8 cellular contexts compared by ENCODE assay signal in the genomic region with DNA sequence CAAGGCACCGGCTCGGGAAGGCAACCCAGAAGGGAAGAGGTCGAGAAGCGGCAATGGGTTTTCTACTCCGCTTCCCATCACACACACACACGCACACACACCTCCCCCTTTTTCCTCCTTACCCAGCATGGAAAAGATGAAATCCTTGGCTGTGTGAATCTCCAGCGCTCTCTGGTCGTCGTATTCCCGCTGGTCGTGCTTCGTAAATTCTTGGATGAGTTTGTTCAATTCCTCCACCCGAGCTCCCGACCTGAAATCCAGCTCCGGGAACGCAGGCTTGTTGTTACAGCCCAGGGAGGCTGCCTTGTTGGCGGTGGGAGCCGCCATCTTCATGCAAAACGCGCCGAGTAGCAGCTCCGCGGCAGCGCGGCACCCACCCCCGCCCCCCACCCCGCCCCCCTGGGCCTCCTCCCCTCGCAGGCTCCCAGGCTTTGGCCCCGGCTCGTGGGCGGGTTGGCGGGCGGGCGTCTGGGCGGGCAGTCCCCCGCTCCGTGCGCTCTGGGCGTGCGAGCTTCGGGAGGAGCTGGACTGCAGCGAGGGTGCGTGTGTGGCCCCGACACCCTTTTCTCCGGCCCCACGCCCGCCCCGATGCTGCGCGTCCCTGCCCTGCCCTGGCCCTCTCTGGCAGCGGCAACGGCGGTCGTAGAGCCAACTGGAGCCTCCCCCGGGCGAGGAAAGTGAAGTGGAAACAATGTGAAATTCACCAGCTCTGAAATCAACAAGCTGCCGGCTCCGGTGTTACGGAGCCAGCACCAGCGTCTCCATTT. TPM values are rescaled to one million over a fixed set of nuclear protein-coding genes. Genes with fewer than 3 reads are reported as not detected.
A peak's percentile ranks its signal among the peaks of the same experiment; 100 is the strongest.
DNase-seq lines count a peak whose midpoint lies in the region; ATAC-seq and TF ChIP-seq lines count a peak whose summit lies in the region.

Gene MB21D2, minus strand, starts transcription at position 349 of the 767 bp plus-strand sequence. Its CDS starts 16 bp downstream, at position 333.

- H3K27me3 ChIP-seq in BJ (ENCODE audit: control insufficient read depth, insufficient read depth, low read length), result no peaks in the 10 kb centered on the region
- peaks cover 28% of the 10 kb centered on the region for H3K27me3 ChIP-seq in ectodermal cell (ENCODE audit: control insufficient read depth, insufficient read depth, low read length, poor library complexity, severe bottlenecking)

- no peaks in the 10 kb centered on the region for H3K9me3 ChIP-seq in ectodermal cell (ENCODE audit: control insufficient read depth, low read length)

- no peaks in the 10 kb centered on the region for H3K9me3 Mint-ChIP-seq in activated CD4-positive, alpha-beta memory T cell treated with anti-CD3 and anti-CD28 coated beads, Interleukin-2, amount 10 ng/mL, durations not matched to agents 7 days and 5 days

- no peaks in the 10 kb centered on the region for H3K36me3 ChIP-seq in BJ (ENCODE audit: control insufficient read depth, insufficient read depth, low read length)
- no peaks in the 10 kb centered on the region for H3K36me3 ChIP-seq in ectodermal cell (ENCODE audit: control insufficient read depth, insufficient read depth, low read length)

- peak within 1 kb of the TSS; percentile 93 for H3K27ac Mint-ChIP-seq in activated CD4-positive, alpha-beta memory T cell treated with anti-CD3 and anti-CD28 coated beads, Interleukin-2, amount 10 ng/mL, durations not matched to agents 7 days and 5 days

- ATAC-seq in HG03354 (IDR thresholded peaks at IDR 0.05; ENCODE audit: poor library complexity, severe bottlenecking, unreplicated experiment), result peak; percentile 62

- POLR2A ChIA-PET in BJ (lab: Charles Lee), result no interaction called here
- POLR2A ChIA-PET in activated CD4-positive, alpha-beta memory T cell treated with anti-CD3 and anti-CD28 coated beads, Interleukin-2, amount 10 ng/mL, durations not matched to agents 7 days and 5 days (lab: Charles Lee), result interaction anchor here (1.0 to 7.2 kb wide), 11 partner anchors 9 to 123 kb away, joined by 3 to 299 read pairs (median 6); no protein-coding TSS in a partner anchor

- peaks cover 51% of the 10 kb centered on the region for H3K4me1 Mint-ChIP-seq in activated CD4-positive, alpha-beta memory T cell treated with anti-CD3 and anti-CD28 coated beads, Interleukin-2, amount 10 ng/mL, durations not matched to agents 7 days and 5 days

- H3K4me3 ChIP-seq in BJ (ENCODE audit: low read depth, low read length), result peak within 1 kb of the TSS; percentile 79
- H3K4me3 ChIP-seq in ectodermal cell (ENCODE audit: insufficient read depth, low read depth, low read length), result peak within 1 kb of the TSS; percentile 86
- peak within 1 kb of the TSS; percentile 77 for H3K4me3 ChIP-seq in lower leg skin (ENCODE audit: low read depth, poor library complexity, severe bottlenecking)

- peak within 1 kb of the TSS; percentile 91 for H3K4me3 Mint-ChIP-seq in activated CD4-positive, alpha-beta memory T cell treated with anti-CD3 and anti-CD28 coated beads, Interleukin-2, amount 10 ng/mL, durations not matched to agents 7 days and 5 days

- peaks cover 56% of the 10 kb centered on the region for H3K27me3 Mint-ChIP-seq in activated CD4-positive, alpha-beta memory T cell treated with anti-CD3 and anti-CD28 coated beads, Interleukin-2, amount 10 ng/mL, durations not matched to agents 7 days and 5 days

- WGBS in ectodermal cell, 2 experiments, result 0 to 1% methylated on average over 60 of the region's 60 CpGs
- 0% methylated on average over 34 to 49 of the region's 60 CpGs for WGBS in lower leg skin, 2 donors

- H3K36me3 Mint-ChIP-seq in activated CD4-positive, alpha-beta memory T cell treated with anti-CD3 and anti-CD28 coated beads, Interleukin-2, amount 10 ng/mL, durations not matched to agents 7 days and 5 days (ENCODE audit: low read depth), result peaks cover 28% of the 10 kb centered on the region

- H3K4me1 ChIP-seq in ectodermal cell (ENCODE audit: control insufficient read depth, insufficient read depth, low read length), result peaks cover 5% of the 10 kb centered on the region

- H3K27ac ChIP-seq in ectodermal cell (ENCODE audit: insufficient read depth, low read depth, low read length, poor library complexity, severe bottlenecking), result peak within 1 kb of the TSS; percentile 60

- CTCF ChIA-PET in BJ (lab: Yijun Ruan, JAX), result interaction anchor here (0.6 to 9.1 kb wide), 12 partner anchors 12 to 124 kb away, joined by 3 to 69 read pairs (median 3); no protein-coding TSS in a partner anchor
- CTCF ChIA-PET in activated CD4-positive, alpha-beta memory T cell treated with anti-CD3 and anti-CD28 coated beads, Interleukin-2, amount 10 ng/mL, durations not matched to agents 7 days and 5 days (lab: Charles Lee), result interaction anchor here (0.8 to 9.3 kb wide), 15 partner anchors 9 to 124 kb away, joined by 3 to 95 read pairs (median 4); no protein-coding TSS in a partner anchor

- intact Hi-C loops in lower leg skin (cut with DNase I; ENCODE audit: low total_unique reads), result no loop called here

- no peak for TF ChIP-seq POLR2A in lower leg skin (IDR thresholded peaks at IDR 0.05)

- no peak for TF ChIP-seq CTCF in BJ (IDR thresholded peaks at IDR 0.05; ENCODE audit: insufficient read depth, low read depth, low read length)
- no peak for TF ChIP-seq CTCF in lower leg skin (IDR thresholded peaks at IDR 0.05)

- no peak for DNase-seq in BJ (ENCODE audit: low read depth)
- DNase-seq in GM19240 (ENCODE audit: insufficient read length, low spot score), result peak; percentile 4
- DNase-seq in NCI-H510A (lab: John Stamatoyannopoulos, UW), result peak; percentile 80
- peak; percentile 74 for DNase-seq in activated CD4-positive, alpha-beta memory T cell treated with anti-CD3 and anti-CD28 coated beads, Interleukin-2, amount 10 ng/mL, durations not matched to agents 7 days and 5 days
- peak; percentile 66 to 92 for DNase-seq in lower leg skin (ENCODE audit: low spot score in 2 of 2)
- DNase-seq in stimulated activated CD4-positive, alpha-beta T cell treated with anti-CD3 and anti-CD28 coated beads, Interleukin-4, amount 100 ng/mL, for 48 hours (ENCODE audit: low read depth in 2 of 2), result peak; percentile 11 to 50

RNA-seq across cellular contexts. Expression of gene MB21D2, which starts in this region (rescaled TPM):
- 12.3 and 13.3 TPM in 2 replicates for polyA plus RNA-seq in BJ (2011; rRNA removed)
- 20.3 and 27.6 TPM in 2 replicates for polyA minus RNA-seq in BJ (2011; rRNA and poly(A)+ RNA removed)
- total RNA-seq in activated CD4-positive, alpha-beta memory T cell treated with anti-CD3 and anti-CD28 coated beads, Interleukin-2, amount 10 ng/mL, durations not matched to agents 7 days and 5 days, result 10 to 100 TPM; 19.8 to 21.0 TPM
- 7.5 TPM for polyA plus RNA-seq in ectodermal cell (2013, experiment 1 of 4)
- 8.5 TPM for polyA plus RNA-seq in ectodermal cell (2013, experiment 2 of 4)
- 5.5 TPM for polyA plus RNA-seq in ectodermal cell (2013, experiment 3 of 4)
- 6.4 TPM for polyA plus RNA-seq in ectodermal cell (2013, experiment 4 of 4)
- total RNA-seq in lower leg skin, result 10 to 100 TPM in 1 of 4 donors, 1 to 10 TPM in 3; 7.9 to 11.8 (median 8.6) TPM
